25 cellular contexts compared by ENCODE assay signal in genomic region chr5:3518576-3518975, GRCh38.
"Had no signal": no experiment of that assay in that cellular context is flagged by ENCODE, and none has a peak within 500 bp of the region (broad histone marks: within the 10 kb centered on the region; RNA-seq: fewer than 3 reads in every experiment).

No MANE protein-coding gene starts in this region.

- H3K4me1 ChIP-seq: foreskin keratinocyte, gastroesophageal sphincter, heart left ventricle, lower lobe of right lung had no signal

- H3K36me3 Mint-ChIP-seq: immature natural killer cell had no signal

- H3K27ac Mint-ChIP-seq: effector memory CD8-positive, alpha-beta T cell; endodermal cell; immature natural killer cell; naive thymus-derived CD4-positive, alpha-beta T cell had no signal

- H3K4me3 ChIP-seq: coronary artery, dorsolateral prefrontal cortex, gastroesophageal sphincter, heart left ventricle, hepatocyte, lower lobe of right lung had no signal

- H3K36me3 ChIP-seq: gastroesophageal sphincter, heart left ventricle, lower lobe of right lung had no signal

- H3K9me3 Mint-ChIP-seq: endodermal cell had no signal

- DNase-seq: dermis blood vessel endothelial cell; dorsolateral prefrontal cortex; effector CD8-positive, alpha-beta T cell; effector memory CD8-positive, alpha-beta T cell; endodermal cell; erythroblast; foreskin keratinocyte; heart left ventricle; hypothalamus; immature natural killer cell; islet precursor cell; kidney; kidney glomerular epithelial cell; left colon; left ventricle myocardium superior; lower lobe of right lung; mesendoderm; midbrain; naive thymus-derived CD4-positive, alpha-beta T cell had no signal

- H3K27ac ChIP-seq: coronary artery, dorsolateral prefrontal cortex, epithelial cell of prostate, foreskin keratinocyte, gastroesophageal sphincter, heart left ventricle, hepatocyte, lower lobe of right lung had no signal

- H3K4me1 Mint-ChIP-seq: endodermal cell; immature natural killer cell; naive thymus-derived CD4-positive, alpha-beta T cell had no signal

- H3K9me3 ChIP-seq: gastroesophageal sphincter, heart left ventricle, lower lobe of right lung had no signal

- H3K27me3 Mint-ChIP-seq: effector memory CD8-positive, alpha-beta T cell; naive thymus-derived CD4-positive, alpha-beta T cell had no signal

- H3K4me3 Mint-ChIP-seq: effector memory CD8-positive, alpha-beta T cell; endodermal cell; immature natural killer cell; naive thymus-derived CD4-positive, alpha-beta T cell had no signal

- H3K27me3 ChIP-seq: foreskin keratinocyte, gastroesophageal sphincter, heart left ventricle, hepatocyte had no signal

- ATAC-seq: effector memory CD8-positive, alpha-beta T cell; esophagus mucosa; foreskin keratinocyte; gastroesophageal sphincter; heart left ventricle; left colon; left lobe of liver; lower lobe of right lung; naive thymus-derived CD4-positive, alpha-beta T cell had no signal
